Comparison of ENCODE assay signal across 8 cellular contexts in genomic region chr21:41951876-41952567, GRCh38. TPM values are rescaled to one million over a fixed set of nuclear protein-coding genes. Genes with fewer than 3 reads are reported as not detected.
DNase-seq lines count a peak whose midpoint lies in the region; ATAC-seq and TF ChIP-seq lines count a peak whose summit lies in the region.
"Had no signal": no experiment of that assay in that cellular context is flagged by ENCODE, and none has a peak within 500 bp of the region (broad histone marks: within the 10 kb centered on the region; RNA-seq: fewer than 3 reads in every experiment).

No MANE protein-coding gene starts in this region.

- ATAC-seq in GM21367 (IDR thresholded peaks at IDR 0.05; ENCODE audit: unreplicated experiment) = no peak
- ATAC-seq in left colon = no peak
- ATAC-seq in HG03521 (IDR thresholded peaks at IDR 0.05; ENCODE audit: unreplicated experiment) = no peak

- H3K27me3 ChIP-seq in WERI-Rb-1 (ENCODE audit: insufficient read depth, low read depth, severe bottlenecking) (no peaks in the 10 kb centered on the region), skeletal muscle tissue (ENCODE audit: control insufficient read depth in 3 of 3, insufficient read depth in 3 of 3, low read length in 3 of 3) (peaks cover 0 to 6% (median 3%) of the 10 kb centered on the region in 3 donors)
- H3K27me3 ChIP-seq: colonic mucosa had no signal

- H3K4me3 ChIP-seq in GM12875 (ENCODE audit: low read depth, low read length) = peak overlapping the region; percentile 70
- peak overlapping the region; percentile 70 for H3K4me3 ChIP-seq in WERI-Rb-1 (ENCODE audit: low read depth, low read length)
- peak overlapping the region; percentile 79 for H3K4me3 ChIP-seq in fibroblast of mammary gland (ENCODE audit: control insufficient read depth, low read depth, low read length)
- peak overlapping the region; percentile 49 to 74 (median 71) for H3K4me3 ChIP-seq in skeletal muscle tissue (ENCODE audit: low read length in 3 of 3)

- H3K4me1 ChIP-seq in skeletal muscle tissue (ENCODE audit: control insufficient read depth in 3 of 3, insufficient read depth in 3 of 3, low read length in 3 of 3) = peaks cover 30 to 50% (median 30%) of the 10 kb centered on the region in 3 donors

- H3K9ac ChIP-seq in skeletal muscle tissue (ENCODE audit: low read depth in 1 of 3, low read length in 3 of 3) = peak overlapping the region in 1 of 3 donors; percentile 79

- intact Hi-C loops in left colon (cut with DNase I, micrococcal nuclease) = no loop called here

- DNase-seq in WERI-Rb-1 = peak; percentile 33
- no peak for DNase-seq in fibroblast of mammary gland (ENCODE audit: low read depth)
- DNase-seq in left colon = no peak

- H3K9me3 ChIP-seq in WERI-Rb-1 (ENCODE audit: severe bottlenecking) (no peaks in the 10 kb centered on the region), skeletal muscle tissue (ENCODE audit: control insufficient read depth in 3 of 3, low read length in 3 of 3) (no peaks in the 10 kb centered on the region)
- H3K9me3 ChIP-seq: colonic mucosa had no signal

- H3K27ac ChIP-seq in WERI-Rb-1 (peak overlapping the region; percentile 71), skeletal muscle tissue (ENCODE audit: low read depth, low read length) (no peak overlapping the region)
- H3K27ac ChIP-seq: colonic mucosa had no signal

- TF ChIP-seq CTCF in GM12875 (IDR thresholded peaks at IDR 0.05; ENCODE audit: borderline replicate concordance, insufficient read depth, low read depth, low read length) (no peak), WERI-Rb-1 (IDR thresholded peaks at IDR 0.05; ENCODE audit: low read depth, low read length) (no peak), fibroblast of mammary gland (conservative IDR thresholded peaks at IDR 0.05; ENCODE audit: control insufficient read depth, insufficient read depth, low read depth, low read length) (no peak)

- H3K36me3 ChIP-seq in WERI-Rb-1 (peaks cover 16% of the 10 kb centered on the region), skeletal muscle tissue (ENCODE audit: control insufficient read depth in 3 of 3, insufficient read depth in 3 of 3, low read length in 3 of 3) (no peaks in the 10 kb centered on the region)
- H3K36me3 ChIP-seq: colonic mucosa had no signal

RNA-seq across cellular contexts. Expression of gene C2CD2, which starts 1.8 kb away (rescaled TPM):
- total RNA-seq in skeletal muscle tissue (7.3 TPM), left colon (10 to 100 TPM; 13.5 to 17.7 TPM)

RNA-seq across cellular contexts. Expression of gene ZBTB21, which starts 58.1 kb away (rescaled TPM):
- 3.7 TPM for total RNA-seq in skeletal muscle tissue
- total RNA-seq in left colon = 10 to 100 TPM; 15.1 to 15.2 TPM
